27 cellular contexts compared by ENCODE assay signal in the genomic region with DNA sequence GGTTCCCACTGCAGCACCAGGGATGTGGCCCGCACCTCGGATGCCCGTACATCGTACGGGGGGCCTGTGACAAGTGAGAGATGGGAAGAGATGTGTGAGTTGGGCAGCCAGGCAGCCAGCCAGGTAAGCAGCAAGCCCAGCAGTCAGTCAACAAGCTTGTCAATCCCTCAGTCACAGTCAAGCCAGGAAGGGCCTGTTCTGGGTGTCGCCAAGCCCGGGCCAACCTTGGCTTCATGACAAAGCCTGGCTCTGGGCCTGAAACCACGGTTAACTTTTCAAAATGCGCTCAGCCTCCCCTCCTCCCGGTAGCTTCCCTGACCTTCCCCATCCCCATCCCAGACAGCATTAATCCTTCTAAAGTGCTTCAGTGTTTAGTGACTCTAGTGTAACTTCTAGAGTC. TPM values are rescaled to one million over a fixed set of nuclear protein-coding genes. Genes with fewer than 3 reads are reported as not detected.
"Had no signal": no experiment of that assay in that cellular context is flagged by ENCODE, and none has a peak within 500 bp of the region (broad histone marks: within the 10 kb centered on the region; RNA-seq: fewer than 3 reads in every experiment).

No MANE protein-coding gene starts in this region.

- H3K27ac ChIP-seq: ascending aorta, KMS-11, PC-9, SK-N-MC had no signal

- H3K9me3 ChIP-seq: ascending aorta, MG63 had no signal

- H3K27me3 ChIP-seq: ascending aorta, MG63 had no signal

- H3K4me2 ChIP-seq: KMS-11, PC-9 had no signal

- H2AFZ ChIP-seq: PC-9 had no signal

- H3K4me1 ChIP-seq: ascending aorta had no signal

- DNase-seq: activated B cell treated with CpG ODN at 0.5 μM for 24 hours; activated CD4-positive, alpha-beta T cell treated with anti-CD3 and anti-CD28 coated beads for 1 hour; activated CD4-positive, alpha-beta T cell treated with anti-CD3 and anti-CD28 coated beads, Interleukin-2, amount 10 ng/mL, durations not matched to agents 24 days and 14 days; activated CD4-positive, alpha-beta T cell treated with anti-CD3 and anti-CD28 coated beads, Interleukin-2, amount 50 U/mL, for 48 hours; activated CD8-positive, alpha-beta memory T cell treated with anti-CD3 and anti-CD28 coated beads, Interleukin-2, amount 10 ng/mL, durations not matched to agents 7 days and 5 days; activated effector memory CD4-positive, alpha-beta T cell treated with Interleukin-2 at 50 U/mL for 16 hours; activated naive CD4-positive, alpha-beta T cell treated with Interleukin-2 at 50 U/mL for 16 hours; activated naive CD8-positive, alpha-beta T cell treated with anti-CD3 and anti-CD28 coated beads, Interleukin-2, amount 50 U/mL, for 24 hours; activated T-cell treated with anti-CD3 and anti-CD28 coated beads, Interleukin-2, amount 50 U/mL, for 24 hours; amniotic stem cell; MG63; MV-4-11; NCI-H1092 treated with DMSO at 0.1 percent for 48 hours; NCI-H1417 treated with DMSO at 0.1 percent for 48 hours; NCI-H1694 treated with DMSO at 0.1 percent for 48 hours; NCI-H2029 treated with DMSO at 0.1 percent for 48 hours; NCI-H510A treated with DMSO at 0.1 percent for 48 hours; NCI-H69; PC-9; T-cell; T-helper 2 cell; T1000 had no signal

- H3K36me3 ChIP-seq: ascending aorta, MG63 had no signal

- H3K9ac ChIP-seq: KMS-11 had no signal

- ATAC-seq: activated CD8-positive, alpha-beta memory T cell treated with anti-CD3 and anti-CD28 coated beads, Interleukin-2, amount 10 ng/mL, durations not matched to agents 7 days and 5 days; activated naive CD4-positive, alpha-beta T cell treated with anti-CD3 and anti-CD28 coated beads, Interleukin-2, amount 50 U/mL, for 72 hours; activated naive CD8-positive, alpha-beta T cell treated with anti-CD3 and anti-CD28 coated beads, Interleukin-2, amount 50 U/mL, for 24 hours; T-cell had no signal

- H3K4me3 ChIP-seq: ascending aorta, MG63, PC-9, SK-N-MC had no signal

RNA-seq across cellular contexts. Expression of gene MYOM3, which starts 31.8 kb away (rescaled TPM):
- total RNA-seq: activated B cell treated with CpG ODN at 0.5 μM for 24 hours; activated CD4-positive, alpha-beta T cell treated with anti-CD3 and anti-CD28 coated beads, Interleukin-2, amount 10 ng/mL, durations not matched to agents 24 days and 14 days; activated CD8-positive, alpha-beta memory T cell treated with anti-CD3 and anti-CD28 coated beads, Interleukin-2, amount 10 ng/mL, durations not matched to agents 7 days and 5 days; activated naive CD4-positive, alpha-beta T cell treated with anti-CD3 and anti-CD28 coated beads, Interleukin-2, amount 50 U/mL, for 72 hours; activated T-helper 1 cell treated with anti-CD3 and anti-CD28 coated beads, Interleukin-12 subunit alpha, Interleukin-12 subunit beta, Interleukin-2, Interleukin-4 antibody, amounts not matched to agents 30 ng/mL and 10 ng/mL and 1 ng/mL, durations not matched to agents 14 hours and 24 hours and 36 hours; T-cell had no signal
